1 cellular context compared by ENCODE assay signal in the genomic region with DNA sequence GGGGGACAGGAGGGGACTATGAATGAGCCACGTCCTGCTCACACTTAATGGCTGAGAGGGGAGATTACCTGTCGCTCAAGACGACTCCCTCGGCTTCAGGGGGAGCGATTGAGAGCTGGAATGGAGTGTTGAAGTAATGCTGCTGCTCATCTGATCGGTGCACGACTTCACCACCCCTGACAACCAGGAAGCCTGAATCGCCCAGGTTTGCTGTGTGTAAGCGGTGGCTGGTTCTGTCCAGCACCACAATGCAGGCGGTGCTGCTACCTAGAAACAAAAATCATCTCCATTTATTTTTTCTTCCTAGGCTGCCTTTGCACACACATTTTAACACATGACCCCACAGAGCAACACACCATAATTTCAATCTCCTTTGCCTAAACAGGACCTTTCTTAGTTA.
TF ChIP-seq lines count a peak whose summit lies in the region.

No MANE protein-coding gene starts in this region.

TF ChIP-seq in SK-N-SH, 30 proteins besides CTCF, POLR2A, EP300 and RAD21 (continued from another document):
- TF ChIP-seq, protein P1, sequence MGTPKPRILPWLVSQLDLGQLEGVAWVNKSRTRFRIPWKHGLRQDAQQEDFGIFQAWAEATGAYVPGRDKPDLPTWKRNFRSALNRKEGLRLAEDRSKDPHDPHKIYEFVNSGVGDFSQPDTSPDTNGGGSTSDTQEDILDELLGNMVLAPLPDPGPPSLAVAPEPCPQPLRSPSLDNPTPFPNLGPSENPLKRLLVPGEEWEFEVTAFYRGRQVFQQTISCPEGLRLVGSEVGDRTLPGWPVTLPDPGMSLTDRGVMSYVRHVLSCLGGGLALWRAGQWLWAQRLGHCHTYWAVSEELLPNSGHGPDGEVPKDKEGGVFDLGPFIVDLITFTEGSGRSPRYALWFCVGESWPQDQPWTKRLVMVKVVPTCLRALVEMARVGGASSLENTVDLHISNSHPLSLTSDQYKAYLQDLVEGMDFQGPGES (IDR thresholded peaks at IDR 0.05; ENCODE audit: low read depth, low read length), result no peak
- TF ChIP-seq TAF1 (IDR thresholded peaks at IDR 0.05; ENCODE audit: borderline replicate concordance, low read depth, low read length) (no peak), SMC3 (IDR thresholded peaks at IDR 0.05; ENCODE audit: low read depth, low read length) (no peak), RCOR1 (IDR thresholded peaks at IDR 0.05; ENCODE audit: low read length) (no peak), CHD2 (IDR thresholded peaks at IDR 0.05; ENCODE audit: low read length, partially characterized antibody) (no peak), RFX5 (IDR thresholded peaks at IDR 0.05; ENCODE audit: low read length) (no peak), TCF12 (IDR thresholded peaks at IDR 0.05) (no peak)
- TF ChIP-seq, protein P2, sequence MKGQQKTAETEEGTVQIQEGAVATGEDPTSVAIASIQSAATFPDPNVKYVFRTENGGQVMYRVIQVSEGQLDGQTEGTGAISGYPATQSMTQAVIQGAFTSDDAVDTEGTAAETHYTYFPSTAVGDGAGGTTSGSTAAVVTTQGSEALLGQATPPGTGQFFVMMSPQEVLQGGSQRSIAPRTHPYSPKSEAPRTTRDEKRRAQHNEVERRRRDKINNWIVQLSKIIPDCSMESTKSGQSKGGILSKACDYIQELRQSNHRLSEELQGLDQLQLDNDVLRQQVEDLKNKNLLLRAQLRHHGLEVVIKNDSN (IDR thresholded peaks at IDR 0.05; ENCODE audit: borderline replicate concordance, low read depth), result no peak
- TF ChIP-seq, protein P3, sequence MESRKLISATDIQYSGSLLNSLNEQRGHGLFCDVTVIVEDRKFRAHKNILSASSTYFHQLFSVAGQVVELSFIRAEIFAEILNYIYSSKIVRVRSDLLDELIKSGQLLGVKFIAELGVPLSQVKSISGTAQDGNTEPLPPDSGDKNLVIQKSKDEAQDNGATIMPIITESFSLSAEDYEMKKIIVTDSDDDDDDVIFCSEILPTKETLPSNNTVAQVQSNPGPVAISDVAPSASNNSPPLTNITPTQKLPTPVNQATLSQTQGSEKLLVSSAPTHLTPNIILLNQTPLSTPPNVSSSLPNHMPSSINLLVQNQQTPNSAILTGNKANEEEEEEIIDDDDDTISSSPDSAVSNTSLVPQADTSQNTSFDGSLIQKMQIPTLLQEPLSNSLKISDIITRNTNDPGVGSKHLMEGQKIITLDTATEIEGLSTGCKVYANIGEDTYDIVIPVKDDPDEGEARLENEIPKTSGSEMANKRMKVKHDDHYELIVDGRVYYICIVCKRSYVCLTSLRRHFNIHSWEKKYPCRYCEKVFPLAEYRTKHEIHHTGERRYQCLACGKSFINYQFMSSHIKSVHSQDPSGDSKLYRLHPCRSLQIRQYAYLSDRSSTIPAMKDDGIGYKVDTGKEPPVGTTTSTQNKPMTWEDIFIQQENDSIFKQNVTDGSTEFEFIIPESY (IDR thresholded peaks at IDR 0.05; ENCODE audit: borderline replicate concordance, low read depth), result no peak
